Comparison of ENCODE assay signal across 7 cellular contexts in the genomic region with DNA sequence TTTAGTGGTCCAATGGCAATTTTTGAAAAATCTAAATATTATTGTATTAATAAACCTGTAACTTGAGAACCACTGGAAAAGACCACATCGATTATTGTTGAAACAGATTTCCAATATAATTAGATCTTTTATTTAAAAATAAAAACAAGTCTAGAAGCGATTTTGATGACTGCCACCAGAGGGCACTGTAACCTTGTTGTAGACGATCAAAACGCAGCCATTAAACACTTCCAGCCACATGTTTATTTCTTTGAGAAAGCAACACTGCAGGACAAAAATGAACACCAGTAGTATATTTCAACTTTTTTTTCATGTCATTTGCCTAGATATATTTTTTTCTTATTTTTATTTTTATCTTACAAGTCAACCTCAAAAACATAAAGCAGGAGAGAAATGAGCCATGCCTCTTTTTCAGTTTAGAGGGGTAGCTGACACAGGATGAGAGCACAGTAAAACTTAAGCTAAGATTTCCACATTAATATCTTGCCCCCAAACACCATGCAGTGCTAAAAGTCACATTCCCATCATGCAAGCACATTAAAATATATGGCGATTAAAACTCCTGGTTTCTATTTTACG.
A peak's percentile ranks its signal among the peaks of the same experiment; 100 is the strongest.
DNase-seq lines count a peak whose midpoint lies in the region; ATAC-seq, FAIRE-seq and TF ChIP-seq lines count a peak whose summit lies in the region.

No MANE protein-coding gene starts in this region.

- WGBS in GM12878 (ENCODE audit: insufficient coverage, insufficient replicate concordance, low lambda C conversion rate, missing lambda C conversion rate), result 33% methylated on average over 6 of the region's 6 CpGs

- no peaks in the 10 kb centered on the region for H4K20me1 ChIP-seq in GM12878 (ENCODE audit: control insufficient read depth, insufficient read depth)

- no peak for TF ChIP-seq POLR2A in GM12878 (IDR thresholded peaks at IDR 0.05; ENCODE audit: low read depth, low read length)

- TF ChIP-seq CTCF in GM10266 (IDR thresholded peaks at IDR 0.05; ENCODE audit: control insufficient read depth, insufficient read depth, low read depth, missing control alignments) (peak; percentile 57), GM12878 (IDR thresholded peaks at IDR 0.05 in 2 of 3, conservative IDR thresholded peaks at IDR 0.05 in 1 of 3; ENCODE audit: control insufficient read depth in 2 of 3, extremely low read depth in 1 of 3, insufficient read depth in 1 of 3, low read depth in 3 of 3, low read length in 3 of 3) (peak; percentile 56 to 71 (median 59))

- DNase-seq in GM10266 (ENCODE audit: extremely low spot score) (peak; percentile 12), NCI-H146 (lab: John Stamatoyannopoulos, UW) (peak; percentile 76), T-helper 22 cell (ENCODE audit: low read depth) (peak; percentile 16), GM12878 (ENCODE audit: low read depth, low spot score) (no peak), left colon (peak in 1 of 2 donors; percentile 69)
- DNase-seq in stimulated activated CD4-positive, alpha-beta T cell treated with anti-CD3 and anti-CD28 coated beads, TNF-alpha, amount 100 ng/mL, for 4 hours (ENCODE audit: low read depth in 3 of 3), result peak in 2 of 3 experiments; percentile 27 to 60

- no peak overlapping the region for H3K9ac ChIP-seq in GM12878 (ENCODE audit: control insufficient read depth, insufficient read depth, low read length)

- no peak overlapping the region for H2AFZ ChIP-seq in GM12878 (ENCODE audit: control insufficient read depth, low read depth, low read length)

- no peak for TF ChIP-seq EP300 in GM12878 (IDR thresholded peaks at IDR 0.05; ENCODE audit: borderline replicate concordance in 1 of 2, control insufficient read depth in 1 of 2, low read depth in 2 of 2, low read length in 2 of 2)

- peaks cover 16% of the 10 kb centered on the region for H3K4me1 ChIP-seq in GM12878 (ENCODE audit: control insufficient read depth, insufficient read depth, low read length)

- POLR2A ChIA-PET in GM12878 (lab: Charles Lee), result no interaction called here

- peaks cover 7% of the 10 kb centered on the region for H3K9me3 ChIP-seq in GM12878 (replicated peaks; ENCODE audit: control insufficient read depth, insufficient read depth, low read length)

- H3K4me3 ChIP-seq in GM12878, result no peak overlapping the region

- SMC1A ChIA-PET in GM12878 (lab: Charles Lee; ENCODE audit: uncharacterized antibody, unreplicated experiment), result interaction anchor here (0.6 to 16.7 kb wide), 10 partner anchors 9 to 521 kb away, joined by 3 to 258 read pairs (median 4); no protein-coding TSS in a partner anchor

- no peaks in the 10 kb centered on the region; a peak in 1 of 4 replicates for H3K27me3 ChIP-seq in GM12878 (replicated peaks in 1 of 2; ENCODE audit: control insufficient read depth in 2 of 2, insufficient read depth in 2 of 2, low read length in 1 of 2)

- RAD21 ChIA-PET in GM12878 (lab: Charles Lee; ENCODE audit: unreplicated experiment), result interaction anchor here (1.3 to 3.9 kb wide), 2 partner anchors 9 to 122 kb away, joined by 4 to 45 read pairs; no protein-coding TSS in a partner anchor

- no TSS peak for BruUV-seq in GM12878 (replicated peaks; lab: Mats Ljungman, UMichigan)

- no peak overlapping the region for H3K27ac ChIP-seq in GM12878 (ENCODE audit: control insufficient read depth, insufficient read depth)

- intact Hi-C loops in GM12878 (cut with micrococcal nuclease; ENCODE audit: unreplicated experiment) (loop anchor here (1.0 to 5.0 kb wide), 4 partner anchors 92 to 523 kb away; no protein-coding TSS in a partner anchor), left colon (cut with DNase I, micrococcal nuclease) (loop anchor here (5.0 to 10.0 kb wide), 3 partner anchors 120 to 250 kb away; no protein-coding TSS in a partner anchor)

- CTCF ChIA-PET in GM12878 (lab: Yijun Ruan, JAX), result interaction anchor here (0.6 to 3.9 kb wide), 19 partner anchors 9 to 520 kb away, joined by 3 to 105 read pairs (median 3); no protein-coding TSS in a partner anchor

- H3K79me2 ChIP-seq in GM12878 (ENCODE audit: control insufficient read depth, insufficient read depth, low read length), result no peaks in the 10 kb centered on the region; the same call in 1 of the 2 replicates

- ATAC-seq in GM12878 (peak; percentile 36), left colon (peak; percentile 46), HG03342 (IDR thresholded peaks at IDR 0.05; ENCODE audit: unreplicated experiment) (no peak)

- H3K36me3 ChIP-seq in GM12878 (ENCODE audit: control insufficient read depth in 2 of 2, insufficient read depth in 2 of 2, low read length in 1 of 2), result peaks cover 5 to 6% of the 10 kb centered on the region in 2 experiments; a peak in 3 of 4 replicates

- in situ Hi-C loops in GM12878 (cut with MboI), result no loop called here

- FAIRE-seq in GM12878 (lab: Jason Lieb, UNC), result no peak

- no peak overlapping the region for H3K4me2 ChIP-seq in GM12878 (ENCODE audit: control insufficient read depth, insufficient read depth)

- peak; percentile 83 for TF ChIP-seq RAD21 in GM12878 (IDR thresholded peaks at IDR 0.05; ENCODE audit: insufficient read depth, low read depth, low read length)

TF ChIP-seq in GM12878, 131 proteins besides CTCF, POLR2A, EP300 and RAD21:
- 0 out of 2 replicates have a peak, but pooled peaks have one; percentile 38 for TF ChIP-seq FOXM1 (IDR thresholded peaks at IDR 0.05; ENCODE audit: low read depth, low read length)
- peak; percentile 96; the same call in 1 of the 2 replicates for TF ChIP-seq CBX5 (IDR thresholded peaks at IDR 0.05; ENCODE audit: low read depth)
- no peak for TF ChIP-seq RAD51 (IDR thresholded peaks at IDR 0.05)
- TF ChIP-seq SMC3 (IDR thresholded peaks at IDR 0.05; ENCODE audit: borderline replicate concordance, low read length), result peak; percentile 91
- TF ChIP-seq TCF7 (IDR thresholded peaks at IDR 0.05; ENCODE audit: borderline replicate concordance), result no peak
- TF ChIP-seq, protein P1, sequence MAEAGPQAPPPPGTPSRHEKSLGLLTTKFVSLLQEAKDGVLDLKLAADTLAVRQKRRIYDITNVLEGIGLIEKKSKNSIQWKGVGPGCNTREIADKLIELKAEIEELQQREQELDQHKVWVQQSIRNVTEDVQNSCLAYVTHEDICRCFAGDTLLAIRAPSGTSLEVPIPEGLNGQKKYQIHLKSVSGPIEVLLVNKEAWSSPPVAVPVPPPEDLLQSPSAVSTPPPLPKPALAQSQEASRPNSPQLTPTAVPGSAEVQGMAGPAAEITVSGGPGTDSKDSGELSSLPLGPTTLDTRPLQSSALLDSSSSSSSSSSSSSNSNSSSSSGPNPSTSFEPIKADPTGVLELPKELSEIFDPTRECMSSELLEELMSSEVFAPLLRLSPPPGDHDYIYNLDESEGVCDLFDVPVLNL (IDR thresholded peaks at IDR 0.05; ENCODE audit: low read depth, low read length), result 0 out of 2 replicates have a peak, but pooled peaks have one; percentile 11
- peak; percentile 95 for TF ChIP-seq YY1 (IDR thresholded peaks at IDR 0.05; ENCODE audit: low read depth, low read length)
- TF ChIP-seq, protein P2, sequence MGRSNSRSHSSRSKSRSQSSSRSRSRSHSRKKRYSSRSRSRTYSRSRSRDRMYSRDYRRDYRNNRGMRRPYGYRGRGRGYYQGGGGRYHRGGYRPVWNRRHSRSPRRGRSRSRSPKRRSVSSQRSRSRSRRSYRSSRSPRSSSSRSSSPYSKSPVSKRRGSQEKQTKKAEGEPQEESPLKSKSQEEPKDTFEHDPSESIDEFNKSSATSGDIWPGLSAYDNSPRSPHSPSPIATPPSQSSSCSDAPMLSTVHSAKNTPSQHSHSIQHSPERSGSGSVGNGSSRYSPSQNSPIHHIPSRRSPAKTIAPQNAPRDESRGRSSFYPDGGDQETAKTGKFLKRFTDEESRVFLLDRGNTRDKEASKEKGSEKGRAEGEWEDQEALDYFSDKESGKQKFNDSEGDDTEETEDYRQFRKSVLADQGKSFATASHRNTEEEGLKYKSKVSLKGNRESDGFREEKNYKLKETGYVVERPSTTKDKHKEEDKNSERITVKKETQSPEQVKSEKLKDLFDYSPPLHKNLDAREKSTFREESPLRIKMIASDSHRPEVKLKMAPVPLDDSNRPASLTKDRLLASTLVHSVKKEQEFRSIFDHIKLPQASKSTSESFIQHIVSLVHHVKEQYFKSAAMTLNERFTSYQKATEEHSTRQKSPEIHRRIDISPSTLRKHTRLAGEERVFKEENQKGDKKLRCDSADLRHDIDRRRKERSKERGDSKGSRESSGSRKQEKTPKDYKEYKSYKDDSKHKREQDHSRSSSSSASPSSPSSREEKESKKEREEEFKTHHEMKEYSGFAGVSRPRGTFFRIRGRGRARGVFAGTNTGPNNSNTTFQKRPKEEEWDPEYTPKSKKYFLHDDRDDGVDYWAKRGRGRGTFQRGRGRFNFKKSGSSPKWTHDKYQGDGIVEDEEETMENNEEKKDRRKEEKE (IDR thresholded peaks at IDR 0.05), result no peak
- TF ChIP-seq, protein P3, sequence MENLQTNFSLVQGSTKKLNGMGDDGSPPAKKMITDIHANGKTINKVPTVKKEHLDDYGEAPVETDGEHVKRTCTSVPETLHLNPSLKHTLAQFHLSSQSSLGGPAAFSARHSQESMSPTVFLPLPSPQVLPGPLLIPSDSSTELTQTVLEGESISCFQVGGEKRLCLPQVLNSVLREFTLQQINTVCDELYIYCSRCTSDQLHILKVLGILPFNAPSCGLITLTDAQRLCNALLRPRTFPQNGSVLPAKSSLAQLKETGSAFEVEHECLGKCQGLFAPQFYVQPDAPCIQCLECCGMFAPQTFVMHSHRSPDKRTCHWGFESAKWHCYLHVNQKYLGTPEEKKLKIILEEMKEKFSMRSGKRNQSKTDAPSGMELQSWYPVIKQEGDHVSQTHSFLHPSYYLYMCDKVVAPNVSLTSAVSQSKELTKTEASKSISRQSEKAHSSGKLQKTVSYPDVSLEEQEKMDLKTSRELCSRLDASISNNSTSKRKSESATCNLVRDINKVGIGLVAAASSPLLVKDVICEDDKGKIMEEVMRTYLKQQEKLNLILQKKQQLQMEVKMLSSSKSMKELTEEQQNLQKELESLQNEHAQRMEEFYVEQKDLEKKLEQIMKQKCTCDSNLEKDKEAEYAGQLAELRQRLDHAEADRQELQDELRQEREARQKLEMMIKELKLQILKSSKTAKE (IDR thresholded peaks at IDR 0.05; ENCODE audit: low read depth, poor library complexity, severe bottlenecking), result peak; percentile 35
